Comparison of ENCODE assay signal across 1 cellular context in the genomic region with DNA sequence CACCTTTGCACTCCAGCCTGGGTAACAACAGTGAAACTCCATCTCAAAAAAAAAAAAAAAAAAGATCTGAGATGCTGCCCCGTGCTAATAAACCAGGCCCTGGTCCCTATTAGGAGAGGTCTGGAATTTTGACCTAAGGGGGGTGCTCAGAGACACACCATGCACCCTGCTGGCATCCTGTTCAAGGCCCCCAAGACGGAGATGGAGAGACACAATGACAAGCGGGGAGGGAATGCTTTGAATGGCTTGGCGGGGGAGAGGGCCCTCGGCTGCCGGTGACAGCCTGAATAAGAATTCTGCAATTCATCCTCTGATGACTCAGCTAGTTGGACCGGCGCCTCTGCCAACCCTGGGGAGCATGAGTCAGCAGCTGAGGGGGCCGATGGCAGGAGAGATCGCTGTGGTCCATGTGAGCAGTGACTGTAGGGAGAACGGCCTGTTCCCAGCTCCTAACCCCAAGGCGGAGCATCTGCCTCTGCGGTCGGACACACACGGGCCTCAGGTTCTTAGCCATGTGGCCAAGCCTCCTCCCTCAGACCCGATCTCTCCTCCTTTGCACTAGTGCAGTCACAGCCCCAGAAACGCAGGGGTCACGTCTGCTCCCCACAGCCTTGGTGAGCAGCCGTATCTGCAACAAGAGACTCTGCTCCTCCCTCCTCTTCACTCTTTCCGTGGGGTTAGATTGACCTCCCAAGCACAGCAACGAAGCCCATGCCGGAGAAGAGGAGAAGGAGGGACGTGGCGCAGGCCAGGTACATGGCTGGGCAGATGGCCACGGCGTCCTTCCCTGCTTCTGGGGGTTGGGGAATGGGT.
TF ChIP-seq lines count a peak whose summit lies in the region.

No MANE protein-coding gene starts in this region.

TF ChIP-seq in HepG2, 621 proteins besides CTCF, POLR2A, EP300 and RAD21 (continued from another document and continues in another):
- TF ChIP-seq PRDM15 (CRISPR knock-in tag; IDR thresholded peaks at IDR 0.05) = no peak
- TF ChIP-seq, protein P1, sequence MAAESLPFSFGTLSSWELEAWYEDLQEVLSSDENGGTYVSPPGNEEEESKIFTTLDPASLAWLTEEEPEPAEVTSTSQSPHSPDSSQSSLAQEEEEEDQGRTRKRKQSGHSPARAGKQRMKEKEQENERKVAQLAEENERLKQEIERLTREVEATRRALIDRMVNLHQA (CRISPR knock-in tag; IDR thresholded peaks at IDR 0.05) = no peak
- TF ChIP-seq, protein P2, sequence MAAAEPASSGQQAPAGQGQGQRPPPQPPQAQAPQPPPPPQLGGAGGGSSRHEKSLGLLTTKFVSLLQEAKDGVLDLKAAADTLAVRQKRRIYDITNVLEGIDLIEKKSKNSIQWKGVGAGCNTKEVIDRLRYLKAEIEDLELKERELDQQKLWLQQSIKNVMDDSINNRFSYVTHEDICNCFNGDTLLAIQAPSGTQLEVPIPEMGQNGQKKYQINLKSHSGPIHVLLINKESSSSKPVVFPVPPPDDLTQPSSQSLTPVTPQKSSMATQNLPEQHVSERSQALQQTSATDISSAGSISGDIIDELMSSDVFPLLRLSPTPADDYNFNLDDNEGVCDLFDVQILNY (CRISPR knock-in tag; conservative IDR thresholded peaks at IDR 0.05) = no peak
- 0 out of 2 replicates have a peak, but pooled peaks have one; percentile 35 for TF ChIP-seq MXD1 (CRISPR knock-in tag; IDR thresholded peaks at IDR 0.05)
- 0 out of 2 replicates have a peak, but pooled peaks have one; percentile 57 for TF ChIP-seq HNRNPL (IDR thresholded peaks at IDR 0.05; ENCODE audit: low read depth, low read length)
- peak; percentile 47; the same call in 1 of the 2 replicates for TF ChIP-seq ZSCAN25 (CRISPR knock-in tag; IDR thresholded peaks at IDR 0.05)
- TF ChIP-seq RNF2 (conservative IDR thresholded peaks at IDR 0.05; ENCODE audit: low read depth) = no peak
- TF ChIP-seq, protein P3, sequence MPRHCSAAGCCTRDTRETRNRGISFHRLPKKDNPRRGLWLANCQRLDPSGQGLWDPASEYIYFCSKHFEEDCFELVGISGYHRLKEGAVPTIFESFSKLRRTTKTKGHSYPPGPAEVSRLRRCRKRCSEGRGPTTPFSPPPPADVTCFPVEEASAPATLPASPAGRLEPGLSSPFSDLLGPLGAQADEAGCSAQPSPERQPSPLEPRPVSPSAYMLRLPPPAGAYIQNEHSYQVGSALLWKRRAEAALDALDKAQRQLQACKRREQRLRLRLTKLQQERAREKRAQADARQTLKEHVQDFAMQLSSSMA (CRISPR knock-in tag; IDR thresholded peaks at IDR 0.05) = no peak
- no peak for TF ChIP-seq ZBTB10 (CRISPR knock-in tag; IDR thresholded peaks at IDR 0.05; ENCODE audit: borderline replicate concordance)
- TF ChIP-seq ZNF101 (CRISPR knock-in tag; IDR thresholded peaks at IDR 0.05; ENCODE audit: borderline replicate concordance, low read depth) = no peak
- TF ChIP-seq ZNF382 (CRISPR knock-in tag; IDR thresholded peaks at IDR 0.05; ENCODE audit: borderline replicate concordance) = no peak
- TF ChIP-seq IRF1 (CRISPR knock-in tag; IDR thresholded peaks at IDR 0.05; ENCODE audit: low read depth) = no peak
- no peak for TF ChIP-seq POLR2G (IDR thresholded peaks at IDR 0.05; ENCODE audit: low read depth, low read length)
- TF ChIP-seq CAMTA2 (CRISPR knock-in tag; IDR thresholded peaks at IDR 0.05; ENCODE audit: borderline replicate concordance) = no peak
- TF ChIP-seq AGO2 (optimal IDR thresholded peaks at IDR 0.05; ENCODE audit: low read depth, low read length) = no peak
- no peak for TF ChIP-seq ZNF550 (CRISPR knock-in tag; IDR thresholded peaks at IDR 0.05; ENCODE audit: borderline replicate concordance)
- no peak for TF ChIP-seq ZNF75D (CRISPR knock-in tag; IDR thresholded peaks at IDR 0.05; ENCODE audit: borderline replicate concordance)
- TF ChIP-seq ZNF879 (CRISPR knock-in tag; IDR thresholded peaks at IDR 0.05) = no peak
- TF ChIP-seq, protein P4, sequence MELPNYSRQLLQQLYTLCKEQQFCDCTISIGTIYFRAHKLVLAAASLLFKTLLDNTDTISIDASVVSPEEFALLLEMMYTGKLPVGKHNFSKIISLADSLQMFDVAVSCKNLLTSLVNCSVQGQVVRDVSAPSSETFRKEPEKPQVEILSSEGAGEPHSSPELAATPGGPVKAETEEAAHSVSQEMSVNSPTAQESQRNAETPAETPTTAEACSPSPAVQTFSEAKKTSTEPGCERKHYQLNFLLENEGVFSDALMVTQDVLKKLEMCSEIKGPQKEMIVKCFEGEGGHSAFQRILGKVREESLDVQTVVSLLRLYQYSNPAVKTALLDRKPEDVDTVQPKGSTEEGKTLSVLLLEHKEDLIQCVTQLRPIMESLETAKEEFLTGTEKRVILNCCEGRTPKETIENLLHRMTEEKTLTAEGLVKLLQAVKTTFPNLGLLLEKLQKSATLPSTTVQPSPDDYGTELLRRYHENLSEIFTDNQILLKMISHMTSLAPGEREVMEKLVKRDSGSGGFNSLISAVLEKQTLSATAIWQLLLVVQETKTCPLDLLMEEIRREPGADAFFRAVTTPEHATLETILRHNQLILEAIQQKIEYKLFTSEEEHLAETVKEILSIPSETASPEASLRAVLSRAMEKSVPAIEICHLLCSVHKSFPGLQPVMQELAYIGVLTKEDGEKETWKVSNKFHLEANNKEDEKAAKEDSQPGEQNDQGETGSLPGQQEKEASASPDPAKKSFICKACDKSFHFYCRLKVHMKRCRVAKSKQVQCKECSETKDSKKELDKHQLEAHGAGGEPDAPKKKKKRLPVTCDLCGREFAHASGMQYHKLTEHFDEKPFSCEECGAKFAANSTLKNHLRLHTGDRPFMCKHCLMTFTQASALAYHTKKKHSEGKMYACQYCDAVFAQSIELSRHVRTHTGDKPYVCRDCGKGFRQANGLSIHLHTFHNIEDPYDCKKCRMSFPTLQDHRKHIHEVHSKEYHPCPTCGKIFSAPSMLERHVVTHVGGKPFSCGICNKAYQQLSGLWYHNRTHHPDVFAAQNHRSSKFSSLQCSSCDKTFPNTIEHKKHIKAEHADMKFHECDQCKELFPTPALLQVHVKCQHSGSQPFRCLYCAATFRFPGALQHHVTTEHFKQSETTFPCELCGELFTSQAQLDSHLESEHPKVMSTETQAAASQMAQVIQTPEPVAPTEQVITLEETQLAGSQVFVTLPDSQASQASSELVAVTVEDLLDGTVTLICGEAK (IDR thresholded peaks at IDR 0.05) = no peak
- TF ChIP-seq, protein P4 (CRISPR knock-in tag; IDR thresholded peaks at IDR 0.05) = no peak; the same call in 1 of the 2 replicates
- peak; percentile 49; the same call in 1 of the 2 replicates for TF ChIP-seq SSRP1 (CRISPR knock-in tag; IDR thresholded peaks at IDR 0.05)
